ENCODE assay signal across 1 cellular context in genomic region chr11:57335343-57336110, GRCh38.
TF ChIP-seq lines count a peak whose summit lies in the region.

TSS of gene SSRP1 (minus strand) at chr11:57335892. CDS start at chr11:57335121, 771 bp downstream.

TF ChIP-seq in K562, 482 proteins besides CTCF, POLR2A, EP300 and RAD21 (continued from another document and continues in another):
- TF ChIP-seq CUX1 (CRISPR knock-in tag; IDR thresholded peaks at IDR 0.05): no peak
- TF ChIP-seq MAFK (IDR thresholded peaks at IDR 0.05; ENCODE audit: low read length): no peak
- TF ChIP-seq MIER1 (IDR thresholded peaks at IDR 0.05; ENCODE audit: low read depth): no peak
- TF ChIP-seq ATF6 (CRISPR knock-in tag; IDR thresholded peaks at IDR 0.05): 0 out of 2 replicates have a peak, but pooled peaks have one; percentile 62
- TF ChIP-seq PHB (CRISPR knock-in tag; IDR thresholded peaks at IDR 0.05): no peak
- TF ChIP-seq ZFPM2 (CRISPR knock-in tag; IDR thresholded peaks at IDR 0.05): no peak
- TF ChIP-seq JUNB (CRISPR knock-in tag; conservative IDR thresholded peaks at IDR 0.05): no peak
- no peak for TF ChIP-seq RNF219 (CRISPR knock-in tag; IDR thresholded peaks at IDR 0.05)
- TF ChIP-seq POLR2B (IDR thresholded peaks at IDR 0.05; ENCODE audit: low read depth, partially characterized antibody): peak; percentile 26
- no peak for TF ChIP-seq SRSF9 (IDR thresholded peaks at IDR 0.05; ENCODE audit: borderline replicate concordance, low read depth, low read length)
- TF ChIP-seq ZNF655 (CRISPR knock-in tag; IDR thresholded peaks at IDR 0.05): no peak
- no peak for TF ChIP-seq ARID2 (IDR thresholded peaks at IDR 0.05)
- TF ChIP-seq TEAD1 (CRISPR knock-in tag; IDR thresholded peaks at IDR 0.05): no peak
- TF ChIP-seq E2F4 (CRISPR knock-in tag; IDR thresholded peaks at IDR 0.05; ENCODE audit: low read depth): no peak
- no peak for TF ChIP-seq TCF15 (CRISPR knock-in tag; IDR thresholded peaks at IDR 0.05)
- no peak for TF ChIP-seq ZKSCAN3 (CRISPR knock-in tag; IDR thresholded peaks at IDR 0.05)
- TF ChIP-seq ZBED1 (IDR thresholded peaks at IDR 0.05): no peak
- no peak for TF ChIP-seq ZNF512 (tag; IDR thresholded peaks at IDR 0.05)
- TF ChIP-seq CLOCK (CRISPR knock-in tag; IDR thresholded peaks at IDR 0.05; ENCODE audit: borderline replicate concordance): no peak
- TF ChIP-seq HDAC2 (IDR thresholded peaks at IDR 0.05): peak; percentile 27; the same call in 1 of the 2 replicates
- TF ChIP-seq GTF2A2 (tag; IDR thresholded peaks at IDR 0.05): no peak
- TF ChIP-seq ZNF316 (IDR thresholded peaks at IDR 0.05): no peak
- no peak for TF ChIP-seq RBM14 (IDR thresholded peaks at IDR 0.05; ENCODE audit: borderline replicate concordance, insufficient read depth, low read depth, low read length)
- TF ChIP-seq DLX4 (CRISPR knock-in tag; IDR thresholded peaks at IDR 0.05): no peak
- TF ChIP-seq CEBPZ (IDR thresholded peaks at IDR 0.05; ENCODE audit: borderline replicate concordance, low read depth, low read length): no peak
- no peak for TF ChIP-seq ZNF77 (CRISPR knock-in tag; IDR thresholded peaks at IDR 0.05)
- no peak for TF ChIP-seq USF1 (CRISPR knock-in tag; IDR thresholded peaks at IDR 0.05)
- TF ChIP-seq ZNF133 (CRISPR knock-in tag; IDR thresholded peaks at IDR 0.05): no peak
- no peak for TF ChIP-seq ILK (tag; IDR thresholded peaks at IDR 0.05; ENCODE audit: borderline replicate concordance, low read depth)
- peak; percentile 59 for TF ChIP-seq KDM5B (IDR thresholded peaks at IDR 0.05; ENCODE audit: insufficient replicate concordance, low read depth, low read length)
- no peak for TF ChIP-seq GTF2B (IDR thresholded peaks at IDR 0.05; ENCODE audit: extremely low read depth, insufficient read length)
- TF ChIP-seq ESRRA (IDR thresholded peaks at IDR 0.05; ENCODE audit: borderline replicate concordance, low read depth): no peak
- TF ChIP-seq PHF20 (IDR thresholded peaks at IDR 0.05; ENCODE audit: partially characterized antibody): peak; percentile 71
- TF ChIP-seq CHD4 (IDR thresholded peaks at IDR 0.05; ENCODE audit: insufficient read depth, insufficient replicate concordance, low read depth, low read length, poor library complexity, severe bottlenecking): no peak
- TF ChIP-seq BRCA1 (IDR thresholded peaks at IDR 0.05): no peak
- no peak for TF ChIP-seq BRCA1 (CRISPR knock-in tag; IDR thresholded peaks at IDR 0.05)
- TF ChIP-seq HIVEP1 (CRISPR knock-in tag; IDR thresholded peaks at IDR 0.05): no peak
